ENCODE assay signal across 21 cellular contexts in genomic region chr21:37639756-37640155, GRCh38.
A peak's percentile ranks its signal among the peaks of the same experiment; 100 is the strongest.
DNase-seq lines count a peak whose midpoint lies in the region; ATAC-seq and TF ChIP-seq lines count a peak whose summit lies in the region.
"Had no signal": no experiment of that assay in that cellular context is flagged by ENCODE, and none has a peak within 500 bp of the region (broad histone marks: within the 10 kb centered on the region; RNA-seq: fewer than 3 reads in every experiment).

No MANE protein-coding gene starts in this region.

- H3K36me3 ChIP-seq in esophagus muscularis mucosa, result no peaks in the 10 kb centered on the region
- H3K36me3 ChIP-seq: BLaER1 had no signal

- no peak overlapping the region for H3K4me3 Mint-ChIP-seq in activated naive CD8-positive, alpha-beta T cell
- no peak overlapping the region for H3K4me3 Mint-ChIP-seq in activated naive CD8-positive, alpha-beta T cell treated with anti-CD3 and anti-CD28 coated beads, Interleukin-2, amount 50 U/mL, for 24 hours
- H3K4me3 Mint-ChIP-seq: B cell; CD4-positive, CD25-positive, alpha-beta regulatory T cell; CD8-positive, alpha-beta T cell had no signal

- H3K27ac Mint-ChIP-seq in activated naive CD8-positive, alpha-beta T cell, result peak overlapping the region; percentile 46
- H3K27ac Mint-ChIP-seq in activated naive CD8-positive, alpha-beta T cell treated with anti-CD3 and anti-CD28 coated beads, Interleukin-2, amount 50 U/mL, for 24 hours, result no peak overlapping the region
- H3K27ac Mint-ChIP-seq: B cell; CD4-positive, CD25-positive, alpha-beta regulatory T cell; CD8-positive, alpha-beta T cell had no signal

- 79% methylated on average over 2 of the region's 2 CpGs for WGBS in esophagus muscularis mucosa

- TF ChIP-seq POLR2A in esophagus muscularis mucosa (IDR thresholded peaks at IDR 0.05; ENCODE audit: low read depth), result no peak

- H3K4me1 Mint-ChIP-seq in activated naive CD8-positive, alpha-beta T cell (ENCODE audit: low read depth), result peaks cover 3% of the 10 kb centered on the region
- no peaks in the 10 kb centered on the region for H3K4me1 Mint-ChIP-seq in activated naive CD8-positive, alpha-beta T cell treated with anti-CD3 and anti-CD28 coated beads, Interleukin-2, amount 50 U/mL, for 24 hours

- no peak overlapping the region for H3K27ac ChIP-seq in esophagus muscularis mucosa (replicated peaks in 1 of 4)
- H3K27ac ChIP-seq: 22Rv1, BLaER1, C4-2B, GM23248 had no signal

- TF ChIP-seq CTCF in esophagus muscularis mucosa (IDR thresholded peaks at IDR 0.05), result no peak

- no peak for ATAC-seq in activated naive CD8-positive, alpha-beta T cell treated with anti-CD3 and anti-CD28 coated beads, Interleukin-2, amount 50 U/mL, for 24 hours
- ATAC-seq in GM19328 (IDR thresholded peaks at IDR 0.05; ENCODE audit: unreplicated experiment) (no peak), GM19023 (IDR thresholded peaks at IDR 0.05; ENCODE audit: unreplicated experiment) (no peak)
- ATAC-seq: CD8-positive, alpha-beta T cell had no signal

- no peaks in the 10 kb centered on the region for H3K36me3 Mint-ChIP-seq in activated naive CD8-positive, alpha-beta T cell
- H3K36me3 Mint-ChIP-seq in activated naive CD8-positive, alpha-beta T cell treated with anti-CD3 and anti-CD28 coated beads, Interleukin-2, amount 50 U/mL, for 24 hours (ENCODE audit: low read depth), result no peaks in the 10 kb centered on the region
- H3K36me3 Mint-ChIP-seq: CD4-positive, CD25-positive, alpha-beta regulatory T cell; CD8-positive, alpha-beta T cell had no signal

- peaks cover 3% of the 10 kb centered on the region for H3K9me3 Mint-ChIP-seq in activated naive CD8-positive, alpha-beta T cell (ENCODE audit: low read depth)
- no peaks in the 10 kb centered on the region for H3K9me3 Mint-ChIP-seq in activated naive CD8-positive, alpha-beta T cell treated with anti-CD3 and anti-CD28 coated beads, Interleukin-2, amount 50 U/mL, for 24 hours
- H3K9me3 Mint-ChIP-seq: CD8-positive, alpha-beta T cell had no signal

- H3K4me3 ChIP-seq in esophagus muscularis mucosa, result no peak overlapping the region
- H3K4me3 ChIP-seq: BLaER1, GM23248 had no signal

- peaks cover 35% of the 10 kb centered on the region for H3K27me3 Mint-ChIP-seq in activated naive CD8-positive, alpha-beta T cell
- peaks cover 34% of the 10 kb centered on the region for H3K27me3 Mint-ChIP-seq in activated naive CD8-positive, alpha-beta T cell treated with anti-CD3 and anti-CD28 coated beads, Interleukin-2, amount 50 U/mL, for 24 hours

- DNase-seq in activated naive CD8-positive, alpha-beta T cell treated with anti-CD3 and anti-CD28 coated beads, Interleukin-2, amount 50 U/mL, for 24 hours, result no peak
- DNase-seq in dermis blood vessel endothelial cell (peak; percentile 70), esophagus muscularis mucosa (ENCODE audit: extremely low spot score) (peak; percentile 42), inferior parietal cortex (ENCODE audit: extremely low spot score) (no peak)
- DNase-seq: Caco-2; CD4-positive, CD25-positive, alpha-beta regulatory T cell; CD8-positive, alpha-beta T cell; DMS 273 treated with DMSO at 0.1 percent for 48 hours; DMS79; EL; GDM1; GM23248; H7; HCEC 1CT had no signal

- H3K27me3 ChIP-seq in esophagus muscularis mucosa, result no peaks in the 10 kb centered on the region
- H3K27me3 ChIP-seq: BLaER1 had no signal

- H3K4me1 ChIP-seq in esophagus muscularis mucosa, result no peaks in the 10 kb centered on the region
- H3K4me1 ChIP-seq: BLaER1, Caco-2 had no signal

- no peaks in the 10 kb centered on the region for H3K9me3 ChIP-seq in esophagus muscularis mucosa
- H3K9me3 ChIP-seq: BLaER1, Caco-2 had no signal

- TF ChIP-seq EP300 in esophagus muscularis mucosa (IDR thresholded peaks at IDR 0.05), result no peak

- intact Hi-C loops in esophagus muscularis mucosa (cut with DNase I), result no loop called here

Comparison
In these comparisons a context has a peak if more than half of its experiments do, and no peak if none do; other contexts are left out.
1. DNase-seq: peak in dermis blood vessel endothelial cell (single experiment) and esophagus muscularis mucosa (single experiment); none in activated naive CD8-positive, alpha-beta T cell treated with anti-CD3 and anti-CD28 coated beads, Interleukin-2, amount 50 U/mL, for 24 hours (single experiment) and inferior parietal cortex (single experiment).